In the genomic region with DNA sequence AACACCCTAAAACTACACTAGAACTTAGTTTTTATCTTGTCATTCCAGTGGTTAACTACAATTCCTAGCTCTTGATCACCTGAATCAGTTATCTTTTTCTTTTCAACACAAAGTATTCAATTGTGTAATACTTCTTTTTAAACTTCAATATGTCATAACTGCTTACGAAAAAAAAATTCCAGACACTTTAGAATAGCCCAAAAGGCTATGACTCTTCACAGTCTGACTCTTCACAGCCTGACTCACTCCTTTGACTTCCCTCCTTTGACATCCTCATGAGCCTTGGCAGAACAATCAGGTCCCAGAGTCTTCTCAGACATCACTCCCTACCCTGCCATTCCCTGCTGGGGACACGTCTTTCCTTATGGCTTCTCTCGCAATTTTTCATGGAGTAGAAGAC, we compare ENCODE assay signal across 21 cellular contexts.
DNase-seq lines count a peak whose midpoint lies in the region; ATAC-seq and TF ChIP-seq lines count a peak whose summit lies in the region.
"Had no signal": no experiment of that assay in that cellular context is flagged by ENCODE, and none has a peak within 500 bp of the region (broad histone marks: within the 10 kb centered on the region; RNA-seq: fewer than 3 reads in every experiment).

No MANE protein-coding gene starts in this region.

- H3K4me3 Mint-ChIP-seq in HFFc6: peak overlapping the region; percentile 25
- H3K4me3 Mint-ChIP-seq: activated CD4-positive, alpha-beta memory T cell treated with anti-CD3 and anti-CD28 coated beads, Interleukin-2, amount 10 ng/mL, durations not matched to agents 7 days and 5 days; brain; effector memory CD8-positive, alpha-beta T cell had no signal

- H3K9me3 Mint-ChIP-seq in HFFc6: no peaks in the 10 kb centered on the region
- H3K9me3 Mint-ChIP-seq: brain had no signal

- DNase-seq in A172 (ENCODE audit: low spot score): peak; percentile 63
- DNase-seq in HFFc6: peak; percentile 59
- peak; percentile 36 for DNase-seq in amniotic stem cell (lab: John Stamatoyannopoulos, UW)
- DNase-seq in foreskin fibroblast: peak; percentile 73 to 85
- DNase-seq in GM19238 (ENCODE audit: insufficient read length, low spot score): no peak
- no peak for DNase-seq in NK-92 treated with Interleukin-12 subunit alpha and Interleukin-12 subunit beta, amount 100 ng/mL, for 24 hours (lab: John Stamatoyannopoulos, UW)
- no peak for DNase-seq in HPDE6-E6E7 (ENCODE audit: extremely low spot score)
- DNase-seq: 8988T; activated CD4-positive, alpha-beta memory T cell treated with anti-CD3 and anti-CD28 coated beads, Interleukin-2, amount 10 ng/mL, durations not matched to agents 7 days and 5 days; activated gamma-delta T cell; effector memory CD8-positive, alpha-beta T cell; GOT3; hypothalamus; left ventricle myocardium superior; NCI-H1930; NCI-H69; right lobe of liver; SHP77; stimulated activated naive CD4-positive, alpha-beta T cell had no signal

- no peaks in the 10 kb centered on the region for H3K27me3 Mint-ChIP-seq in HFFc6 (ENCODE audit: insufficient read depth)
- H3K27me3 Mint-ChIP-seq: activated CD4-positive, alpha-beta memory T cell treated with anti-CD3 and anti-CD28 coated beads, Interleukin-2, amount 10 ng/mL, durations not matched to agents 7 days and 5 days; effector memory CD8-positive, alpha-beta T cell had no signal

- ATAC-seq in GM21515 (IDR thresholded peaks at IDR 0.05; ENCODE audit: unreplicated experiment): no peak
- ATAC-seq: effector memory CD8-positive, alpha-beta T cell; left ventricle myocardium superior; right lobe of liver had no signal

- peaks cover 30% of the 10 kb centered on the region for H3K4me1 Mint-ChIP-seq in HFFc6 (ENCODE audit: low read depth)
- H3K4me1 Mint-ChIP-seq: activated CD4-positive, alpha-beta memory T cell treated with anti-CD3 and anti-CD28 coated beads, Interleukin-2, amount 10 ng/mL, durations not matched to agents 7 days and 5 days; brain had no signal

- H3K36me3 Mint-ChIP-seq in HFFc6 (ENCODE audit: low read depth): no peaks in the 10 kb centered on the region
- H3K36me3 Mint-ChIP-seq: brain had no signal

- peak overlapping the region; percentile 30; the same call in 1 of the 2 replicates for H3K27ac Mint-ChIP-seq in HFFc6
- H3K27ac Mint-ChIP-seq: activated CD4-positive, alpha-beta memory T cell treated with anti-CD3 and anti-CD28 coated beads, Interleukin-2, amount 10 ng/mL, durations not matched to agents 7 days and 5 days; brain; effector memory CD8-positive, alpha-beta T cell had no signal

- TF ChIP-seq CTCF in HFFc6 (IDR thresholded peaks at IDR 0.05) (no peak), foreskin fibroblast (IDR thresholded peaks at IDR 0.05; ENCODE audit: low read depth, low read length) (no peak)

- H3K4me3 ChIP-seq in foreskin fibroblast (ENCODE audit: low read depth in 1 of 2, low read length in 2 of 2): no peak overlapping the region
- H3K4me3 ChIP-seq: right lobe of liver had no signal

Comparison
In these comparisons a context has a peak if more than half of its experiments do, and no peak if none do; other contexts are left out.
1. DNase-seq: peak in A172 (single experiment), HFFc6 (single experiment), amniotic stem cell (single experiment) and foreskin fibroblast (2 of 2); none in GM19238 (single experiment), NK-92 treated with Interleukin-12 subunit alpha and Interleukin-12 subunit beta, amount 100 ng/mL, for 24 hours (single experiment) and HPDE6-E6E7 (single experiment).